10 cellular contexts compared by ENCODE assay signal in the genomic region with DNA sequence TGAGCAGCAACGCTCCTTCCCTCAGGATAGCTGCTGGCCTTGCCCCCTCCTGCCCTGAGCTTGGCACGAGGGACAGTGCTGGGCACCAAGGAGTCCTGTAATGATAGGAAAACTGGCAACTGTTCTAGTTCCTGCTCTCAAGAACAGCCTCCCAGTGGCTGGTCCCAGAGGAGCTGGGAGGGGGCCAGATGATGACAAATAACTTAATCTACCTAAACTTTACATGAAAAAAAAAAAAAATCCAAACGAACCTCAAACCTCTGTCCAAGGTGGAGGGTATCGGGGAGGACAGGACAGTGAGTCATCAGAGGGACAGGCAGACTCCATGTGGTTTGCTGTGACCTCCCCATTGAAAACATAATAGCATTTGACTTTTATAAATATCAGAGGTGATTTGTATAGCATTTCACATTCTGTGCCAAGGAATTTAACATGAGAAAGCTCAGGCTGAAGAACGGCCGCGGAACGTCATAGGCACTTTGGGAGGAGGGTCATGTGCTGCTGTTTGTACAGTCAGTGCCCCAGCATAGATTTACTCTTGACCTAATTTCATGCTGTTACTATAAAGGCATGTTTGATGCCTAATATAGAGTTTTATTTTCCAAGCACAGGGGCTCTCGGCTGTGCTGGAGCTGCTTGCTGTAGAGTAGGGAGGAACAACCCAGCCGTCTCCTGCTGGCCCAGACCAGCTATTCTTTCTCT.
DNase-seq lines count a peak whose midpoint lies in the region; ATAC-seq, FAIRE-seq and TF ChIP-seq lines count a peak whose summit lies in the region.
"Had no signal": no experiment of that assay in that cellular context is flagged by ENCODE, and none has a peak within 500 bp of the region (broad histone marks: within the 10 kb centered on the region; RNA-seq: fewer than 3 reads in every experiment).

No MANE protein-coding gene starts in this region.

- ATAC-seq in HepG2 (no peak), HG03039 (IDR thresholded peaks at IDR 0.05; ENCODE audit: unreplicated experiment) (no peak)

- TF ChIP-seq RAD21 in liver (IDR thresholded peaks at IDR 0.05), result peak; percentile 31 to 50
- no peak for TF ChIP-seq RAD21 in HepG2 (CRISPR knock-in tag; IDR thresholded peaks at IDR 0.05)

- peak overlapping the region; percentile 70 for H3K4me3 Mint-ChIP-seq in neural crest cell
- H3K4me3 Mint-ChIP-seq: activated T-cell treated with anti-CD3 and anti-CD28 coated beads, Interleukin-2, amount 50 U/mL, for 24 hours had no signal

- no peak for FAIRE-seq in HepG2 (lab: Jason Lieb, UNC)

- H3K9ac ChIP-seq in liver (ENCODE audit: low read depth in 1 of 2, low read length in 2 of 2) (peak overlapping the region in 1 of 2 donors; percentile 65), HepG2 (ENCODE audit: insufficient read depth, low read depth, low read length) (no peak overlapping the region)

- H3K4me1 ChIP-seq in liver (ENCODE audit: control insufficient read depth in 4 of 4, insufficient read depth in 4 of 4, low read length in 3 of 4), result peaks cover 5 to 38% (median 18%) of the 10 kb centered on the region in 4 donors
- no peaks in the 10 kb centered on the region for H3K4me1 ChIP-seq in HepG2 (ENCODE audit: insufficient read depth, low read length)
- peaks cover 34 to 95% (median 66%) of the 10 kb centered on the region in 3 donors for H3K4me1 ChIP-seq in esophagus squamous epithelium

- peaks cover 74% of the 10 kb centered on the region for H3K4me1 Mint-ChIP-seq in neural crest cell

- BruUV-seq in HepG2 (replicated peaks; lab: Mats Ljungman, UMichigan), result no TSS peak

- TF ChIP-seq CTCF in liver (IDR thresholded peaks at IDR 0.05; ENCODE audit: low read depth, low read length, missing input control) (no peak), HepG2 (CRISPR knock-in tag; IDR thresholded peaks at IDR 0.05) (no peak), esophagus squamous epithelium (IDR thresholded peaks at IDR 0.05) (peak in 1 of 6 experiments; percentile 12), neural crest cell (conservative IDR thresholded peaks at IDR 0.05) (no peak), GM13976 (IDR thresholded peaks at IDR 0.05; ENCODE audit: borderline replicate concordance, control extremely low read depth, extremely low read depth, insufficient read depth, missing control alignments) (no peak)

- no peak overlapping the region for H3K27ac Mint-ChIP-seq in neural crest cell (ENCODE audit: unreplicated experiment)
- H3K27ac Mint-ChIP-seq: activated T-cell treated with anti-CD3 and anti-CD28 coated beads, Interleukin-2, amount 50 U/mL, for 24 hours had no signal

- H3K27me3 ChIP-seq in liver (ENCODE audit: control insufficient read depth in 4 of 4, insufficient read depth in 4 of 4, low read length in 3 of 4) (no peaks in the 10 kb centered on the region), HepG2 (ENCODE audit: control insufficient read depth in 1 of 2, insufficient read depth in 2 of 2, low read length in 2 of 2) (peaks cover 0 to 4% of the 10 kb centered on the region in 2 experiments; a peak in 1 of 5 replicates), esophagus squamous epithelium (no peaks in the 10 kb centered on the region)

- intact Hi-C loops in HepG2 (cut with micrococcal nuclease; ENCODE audit: unreplicated experiment) (no loop called here), esophagus squamous epithelium (cut with DNase I) (loop anchor here (10.0 kb wide), 1 partner anchor 133 kb away; no protein-coding TSS in a partner anchor)

- POLR2A ChIA-PET in HepG2 (lab: Yijun Ruan, JAX), result no interaction called here

- no peak for TF ChIP-seq EP300 in HepG2 (IDR thresholded peaks at IDR 0.05; ENCODE audit: low read depth in 2 of 2, low read length in 2 of 2)
- TF ChIP-seq EP300 in HepG2 (CRISPR knock-in tag; IDR thresholded peaks at IDR 0.05; ENCODE audit: borderline replicate concordance), result no peak

- H3K9me3 Mint-ChIP-seq in neural crest cell, result no peaks in the 10 kb centered on the region
- H3K9me3 Mint-ChIP-seq: activated T-cell treated with anti-CD3 and anti-CD28 coated beads, Interleukin-2, amount 50 U/mL, for 24 hours had no signal

- no peak for DNase-seq in HepG2 (ENCODE audit: low spot score)
- DNase-seq in esophagus squamous epithelium (lab: John Stamatoyannopoulos, UW), result no peak
- no peak for DNase-seq in neural crest cell (ENCODE audit: low read depth, low spot score)
- no peak for DNase-seq in GM13976 (ENCODE audit: low spot score)
- no peak for DNase-seq in activated CD4-positive, alpha-beta T cell treated with anti-CD3 and anti-CD28 coated beads for 4 hours
- DNase-seq in SK-N-DZ (ENCODE audit: low spot score), result no peak
- DNase-seq: activated T-cell treated with anti-CD3 and anti-CD28 coated beads, Interleukin-2, amount 50 U/mL, for 24 hours; NCI-H2107 had no signal

- no peak overlapping the region for H3K4me2 ChIP-seq in HepG2 (ENCODE audit: low read depth, low read length)

- no peaks in the 10 kb centered on the region for H4K20me1 ChIP-seq in HepG2 (ENCODE audit: insufficient read depth, low read length)

- H3K36me3 Mint-ChIP-seq in neural crest cell (ENCODE audit: low read depth), result no peaks in the 10 kb centered on the region

- no peaks in the 10 kb centered on the region for H3K27me3 Mint-ChIP-seq in neural crest cell (ENCODE audit: low read depth)
- H3K27me3 Mint-ChIP-seq: activated T-cell treated with anti-CD3 and anti-CD28 coated beads, Interleukin-2, amount 50 U/mL, for 24 hours had no signal

- H3K27ac ChIP-seq in liver (ENCODE audit: low read depth in 1 of 2, low read length in 2 of 2) (peak overlapping the region; percentile 57 to 69), HepG2 (ENCODE audit: extremely low read length, insufficient read depth, low read length) (no peak overlapping the region), esophagus squamous epithelium (peak overlapping the region; percentile 79 to 93 (median 92))

- in situ Hi-C loops in HepG2 (cut with HindIII; ENCODE audit: extremely low pct_ligation_motif_present, low pct_unique_long_range_greater_than_20kb), result no loop called here
- in situ Hi-C loops in GM13976 (cut with MboI; ENCODE audit: low sequenced_read_pairs, unreplicated experiment), result no loop called here

- no peak overlapping the region for H2AFZ ChIP-seq in HepG2 (ENCODE audit: low read length)

- H3K36me3 ChIP-seq in liver (ENCODE audit: control insufficient read depth in 4 of 4, insufficient read depth in 3 of 4, low read depth in 1 of 4, low read length in 3 of 4) (peaks cover 0 to 3% (median under 1%) of the 10 kb centered on the region in 4 donors), HepG2 (replicated peaks in 1 of 2; ENCODE audit: control insufficient read depth in 1 of 2, insufficient read depth in 2 of 2, low read length in 2 of 2) (no peaks in the 10 kb centered on the region), esophagus squamous epithelium (peaks cover 0 to 18% (median 0%) of the 10 kb centered on the region in 3 donors)

- H3K79me2 ChIP-seq in HepG2 (ENCODE audit: insufficient read depth, low read length), result no peaks in the 10 kb centered on the region

- 35% methylated on average over 10 of the region's 10 CpGs for WGBS in liver
- WGBS in HepG2 (ENCODE audit: low lambda C conversion rate), result 54% methylated on average over 10 of the region's 10 CpGs
- WGBS in esophagus squamous epithelium, 2 donors, result 20 to 29% methylated on average over 10 of the region's 10 CpGs

- CTCF ChIA-PET in HepG2 (lab: Yijun Ruan, JAX; ENCODE audit: low intra/inter-chr PET ratio, low total read pairs), result no interaction called here

- H3K9me3 ChIP-seq in liver (ENCODE audit: control insufficient read depth in 4 of 4, low read length in 3 of 4) (no peaks in the 10 kb centered on the region), HepG2 (ENCODE audit: low read length) (no peaks in the 10 kb centered on the region), esophagus squamous epithelium (no peaks in the 10 kb centered on the region)

- TF ChIP-seq POLR2A in HepG2 (IDR thresholded peaks at IDR 0.05; ENCODE audit: insufficient read depth in 1 of 2, low read depth in 2 of 2, low read length in 2 of 2) (no peak), esophagus squamous epithelium (IDR thresholded peaks at IDR 0.05) (peak in 1 of 4 donors; percentile 35)

- H3K4me3 ChIP-seq in liver (ENCODE audit: low read depth in 1 of 3, low read length in 3 of 3), result no peak overlapping the region
- H3K4me3 ChIP-seq in HepG2 (replicated peaks in 1 of 3; ENCODE audit: insufficient read depth in 1 of 3, low read depth in 2 of 3, low read length in 3 of 3), result no peak overlapping the region
- peak overlapping the region in 1 of 4 donors; percentile 14 for H3K4me3 ChIP-seq in esophagus squamous epithelium

TF ChIP-seq in liver, 16 proteins besides CTCF, POLR2A, EP300 and RAD21 (continues in another document):
- TF ChIP-seq HNF4A (conservative IDR thresholded peaks at IDR 0.05), result peak in 1 of 2 donors; percentile 30
- TF ChIP-seq RXRA (IDR thresholded peaks at IDR 0.05), result peak; percentile 74 to 81
- TF ChIP-seq TAF1 (conservative IDR thresholded peaks at IDR 0.05), result no peak
- TF ChIP-seq NR2F2 (IDR thresholded peaks at IDR 0.05), result peak; percentile 33

TF ChIP-seq in HepG2, 621 proteins besides CTCF, POLR2A, EP300 and RAD21 (continues in another document):
- no peak for TF ChIP-seq RBM39 (IDR thresholded peaks at IDR 0.05; ENCODE audit: low read depth, low read length, poor library complexity, severe bottlenecking)
- TF ChIP-seq, protein P1, sequence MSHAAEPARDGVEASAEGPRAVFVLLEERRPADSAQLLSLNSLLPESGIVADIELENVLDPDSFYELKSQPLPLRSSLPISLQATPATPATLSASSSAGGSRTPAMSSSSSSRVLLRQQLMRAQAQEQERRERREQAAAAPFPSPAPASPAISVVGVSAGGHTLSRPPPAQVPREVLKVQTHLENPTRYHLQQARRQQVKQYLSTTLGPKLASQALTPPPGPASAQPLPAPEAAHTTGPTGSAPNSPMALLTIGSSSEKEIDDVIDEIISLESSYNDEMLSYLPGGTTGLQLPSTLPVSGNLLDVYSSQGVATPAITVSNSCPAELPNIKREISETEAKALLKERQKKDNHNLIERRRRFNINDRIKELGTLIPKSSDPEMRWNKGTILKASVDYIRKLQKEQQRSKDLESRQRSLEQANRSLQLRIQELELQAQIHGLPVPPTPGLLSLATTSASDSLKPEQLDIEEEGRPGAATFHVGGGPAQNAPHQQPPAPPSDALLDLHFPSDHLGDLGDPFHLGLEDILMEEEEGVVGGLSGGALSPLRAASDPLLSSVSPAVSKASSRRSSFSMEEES (CRISPR knock-in tag; IDR thresholded peaks at IDR 0.05), result no peak
- no peak for TF ChIP-seq RORA (CRISPR knock-in tag; IDR thresholded peaks at IDR 0.05)
- TF ChIP-seq TBX3 (IDR thresholded peaks at IDR 0.05; ENCODE audit: borderline replicate concordance), result no peak
- TF ChIP-seq ATAD3A (CRISPR knock-in tag; IDR thresholded peaks at IDR 0.05), result no peak
- no peak for TF ChIP-seq ZMYM4 (CRISPR knock-in tag; IDR thresholded peaks at IDR 0.05)
- TF ChIP-seq ZNF12 (CRISPR knock-in tag; IDR thresholded peaks at IDR 0.05), result no peak
- no peak for TF ChIP-seq ELF3 (CRISPR knock-in tag; IDR thresholded peaks at IDR 0.05)
